In the genomic region with DNA sequence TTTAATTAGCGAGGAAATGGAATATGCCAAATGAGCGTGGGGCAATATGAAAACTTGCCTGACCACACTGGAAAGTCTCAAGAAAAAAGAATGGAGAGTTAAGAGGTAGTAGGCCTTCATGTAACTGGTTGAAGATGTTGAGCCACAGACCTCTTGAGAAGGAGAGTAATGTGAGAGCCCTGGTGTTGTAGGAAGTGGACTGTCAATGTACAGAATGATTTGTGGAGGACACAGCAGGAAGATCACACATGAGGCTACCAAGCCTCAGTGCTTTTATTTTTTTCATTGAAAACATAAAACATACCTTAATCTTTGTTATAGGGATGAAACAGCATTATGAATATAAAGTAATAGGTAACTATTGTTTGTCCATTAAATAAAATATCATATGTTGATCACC, we compare ENCODE assay signal across 23 cellular contexts.
"Had no signal": no experiment of that assay in that cellular context is flagged by ENCODE, and none has a peak within 500 bp of the region (broad histone marks: within the 10 kb centered on the region; RNA-seq: fewer than 3 reads in every experiment).

No MANE protein-coding gene starts in this region.

- H3K27me3 ChIP-seq: breast epithelium, gastroesophageal sphincter, heart right ventricle, sigmoid colon, upper lobe of left lung had no signal

- H3K4me1 ChIP-seq: breast epithelium, esophagus squamous epithelium, gastroesophageal sphincter, lower lobe of right lung, sigmoid colon, upper lobe of left lung had no signal

- H3K27ac ChIP-seq: esophagus squamous epithelium, gastroesophageal sphincter, lower lobe of right lung, sigmoid colon, thoracic aorta, upper lobe of left lung had no signal

- H3K4me3 ChIP-seq: breast epithelium, esophagus squamous epithelium, gastroesophageal sphincter, heart right ventricle, lower lobe of right lung, sigmoid colon, thoracic aorta, upper lobe of left lung had no signal

- H3K36me3 ChIP-seq: breast epithelium, esophagus squamous epithelium, gastroesophageal sphincter, lower lobe of right lung, sigmoid colon, thoracic aorta, upper lobe of left lung had no signal

- DNase-seq: activated B cell treated with CpG ODN at 0.5 μM for 24 hours; activated CD4-positive, alpha-beta T cell treated with anti-CD3 and anti-CD28 coated beads for 36 hours; activated CD4-positive, alpha-beta T cell treated with anti-CD3 and anti-CD28 coated beads, Interleukin-2, amount 50 U/mL, for 48 hours; activated effector memory CD4-positive, alpha-beta T cell treated with Interleukin-2 at 50 U/mL for 16 hours; activated naive CD4-positive, alpha-beta T cell treated with anti-CD3 and anti-CD28 coated beads for 36 hours; activated naive CD8-positive, alpha-beta T cell treated with anti-CD3 and anti-CD28 coated beads, Interleukin-2, amount 10 ng/mL, durations not matched to agents 7 days and 5 days; activated T-cell treated with anti-CD3 and anti-CD28 coated beads, Interleukin-2, amount 50 U/mL, for 72 hours; amniotic stem cell; esophagus squamous epithelium; heart right ventricle; kidney; lower lobe of right lung; naive B cell; posterior cingulate gyrus; retina; sigmoid colon; stimulated activated CD4-positive, alpha-beta T cell treated with anti-CD3 and anti-CD28 coated beads, Interleukin-4, amount 100 ng/mL, for 24 hours; stimulated activated naive CD4-positive, alpha-beta T cell treated with Interleukin-2 at 50 U/mL for 16 hours; T1000; upper lobe of left lung had no signal

- H3K9me3 ChIP-seq: breast epithelium, esophagus squamous epithelium, gastroesophageal sphincter, heart right ventricle, lower lobe of right lung, sigmoid colon, thoracic aorta, upper lobe of left lung had no signal
